8 cellular contexts compared by ENCODE assay signal in genomic region chr19:947707-948533, GRCh38. TPM values are rescaled to one million over a fixed set of nuclear protein-coding genes. Genes with fewer than 3 reads are reported as not detected.
DNase-seq lines count a peak whose midpoint lies in the region; ATAC-seq lines count a peak whose summit lies in the region.

No MANE protein-coding gene starts in this region.

- peak; percentile 42 for ATAC-seq in GM21367 (IDR thresholded peaks at IDR 0.05; ENCODE audit: unreplicated experiment)
- peak; percentile 61 for ATAC-seq in HG03520 (IDR thresholded peaks at IDR 0.05; ENCODE audit: unreplicated experiment)
- ATAC-seq in left cardiac atrium = peak; percentile 65 to 74

- intact Hi-C loops in left cardiac atrium (cut with DNase I) = no loop called here

- DNase-seq in CD1c-positive myeloid dendritic cell (ENCODE audit: extremely low spot score) (peak; percentile 99), left cardiac atrium (peak; percentile 59), activated T-cell treated with anti-CD3 and anti-CD28 coated beads for 4 hours (no peak), cortex of kidney (lab: John Stamatoyannopoulos, UW) (no peak), ureter (ENCODE audit: low spot score) (no peak), glomerular visceral epithelial cell (ENCODE audit: extremely low spot score) (no peak)

RNA-seq across cellular contexts. Expression of gene ARID3A, which starts 22.1 kb away (rescaled TPM):
- total RNA-seq in left cardiac atrium (1 to 10 TPM; 5.3 to 5.8 TPM), ureter (8.4 TPM)

RNA-seq across cellular contexts. Expression of gene KISS1R, which starts 30.8 kb away (rescaled TPM):
- total RNA-seq in left cardiac atrium = not detected
- not detected for total RNA-seq in ureter

RNA-seq across cellular contexts. Expression of gene R3HDM4, which starts 34.9 kb away (rescaled TPM):
- total RNA-seq in left cardiac atrium (10 to 100 TPM; 18.3 to 31.6 TPM), ureter (69.5 TPM)

RNA-seq across cellular contexts. Expression of gene WDR18, which starts 36.2 kb away (rescaled TPM):
- total RNA-seq in left cardiac atrium (10 to 100 TPM; 16.2 to 17.2 TPM), ureter (36.6 TPM)

RNA-seq across cellular contexts. Expression of gene GRIN3B, which starts 52.3 kb away (rescaled TPM):
- total RNA-seq in left cardiac atrium (under 1 TPM in 1 of 2 donors, not detected in 1; 0.06 TPM), ureter (not detected)

Comparison
In these comparisons a context has a peak if more than half of its experiments do, and no peak if none do; other contexts are left out.
1. DNase-seq: peak in CD1c-positive myeloid dendritic cell (single experiment) and left cardiac atrium (single experiment); none in activated T-cell treated with anti-CD3 and anti-CD28 coated beads for 4 hours (single experiment), cortex of kidney (single experiment), ureter (single experiment) and glomerular visceral epithelial cell (single experiment).
2. Peak in every context shown above with its lines, with median percentiles within 50 percentile points of each other: ATAC-seq.